ENCODE assay signal across 16 cellular contexts in genomic region chr10:4982764-4983226, GRCh38. TPM values are rescaled to one million over a fixed set of nuclear protein-coding genes. Genes with fewer than 3 reads are reported as not detected.
DNase-seq lines count a peak whose midpoint lies in the region; ATAC-seq, FAIRE-seq and TF ChIP-seq lines count a peak whose summit lies in the region.
"Had no signal": no experiment of that assay in that cellular context is flagged by ENCODE, and none has a peak within 500 bp of the region (broad histone marks: within the 10 kb centered on the region; RNA-seq: fewer than 3 reads in every experiment).

No MANE protein-coding gene starts in this region.

- H3K4me1 ChIP-seq in right cardiac atrium (ENCODE audit: control insufficient read depth, insufficient read depth, low read length): peaks cover 6% of the 10 kb centered on the region
- H3K4me1 ChIP-seq: foreskin keratinocyte had no signal

- peak; percentile 58 to 60 for ATAC-seq in right cardiac atrium
- no peak for ATAC-seq in HG02970 (IDR thresholded peaks at IDR 0.05; ENCODE audit: low FRiP score, unreplicated experiment)

- intact Hi-C loops in right cardiac atrium (cut with DNase I): loop anchor here in 2 of 4 donors (10.0 kb wide), 2 partner anchors 112 to 128 kb away; partner anchors contain the start of gene AKR1C3 (in 1 of the 2)

- no peaks in the 10 kb centered on the region for H3K36me3 ChIP-seq in bronchial epithelial cell (ENCODE audit: control insufficient read depth, insufficient read depth, low read length)

- H3K27ac ChIP-seq in right cardiac atrium (ENCODE audit: low read length): no peak overlapping the region
- H3K27ac ChIP-seq: foreskin keratinocyte had no signal

- H3K4me3 ChIP-seq in bronchial epithelial cell (ENCODE audit: low read depth, low read length) (no peak overlapping the region), right cardiac atrium (ENCODE audit: low read length) (no peak overlapping the region)

- TF ChIP-seq CTCF in bronchial epithelial cell (IDR thresholded peaks at IDR 0.05; ENCODE audit: insufficient read depth, low read length, severe bottlenecking): no peak

- DNase-seq in Caki2 (ENCODE audit: low read depth) (peak; percentile 98), bronchial epithelial cell (ENCODE audit: low read depth) (peak; percentile 36), right cardiac atrium (peak; percentile 27 to 48 (median 37)), renal cortical epithelial cell (ENCODE audit: low read depth) (peak; percentile 64), NCI-H1417 (lab: John Stamatoyannopoulos, UW) (no peak)
- no peak for DNase-seq in stimulated activated CD4-positive, alpha-beta T cell treated with anti-CD3 and anti-CD28 coated beads, Interleukin-1b, Interleukin-23, amount 100 ng/mL, for 48 hours
- DNase-seq in effector CD8-positive, alpha-beta T cell (lab: John Stamatoyannopoulos, UW): no peak
- DNase-seq: activated CD4-positive, alpha-beta T cell treated with anti-CD3 and anti-CD28 coated beads, Interleukin-2, amount 10 ng/mL, durations not matched to agents 24 days and 14 days; COR-L47; MV-4-11; NCI-H2171; NK-92 treated with Interleukin-12 subunit alpha and Interleukin-12 subunit beta, amount 100 ng/mL, for 24 hours had no signal

- no peaks in the 10 kb centered on the region for H3K27me3 ChIP-seq in bronchial epithelial cell (ENCODE audit: control insufficient read depth, insufficient read depth, low read length)
- no peaks in the 10 kb centered on the region for H3K27me3 ChIP-seq in right cardiac atrium (ENCODE audit: control insufficient read depth, insufficient read depth)
- H3K27me3 ChIP-seq: foreskin keratinocyte had no signal

- in situ Hi-C loops in Caki2 (cut with HindIII; ENCODE audit: low pct_unique_long_range_greater_than_20kb, low sequenced_read_pairs): no loop called here

- WGBS in right cardiac atrium: 92% methylated on average over 9 of the region's 9 CpGs

- no peak for FAIRE-seq in bronchial epithelial cell (lab: Jason Lieb, UNC)

- H3K9me3 ChIP-seq in right cardiac atrium (ENCODE audit: control insufficient read depth, low read length): no peaks in the 10 kb centered on the region

RNA-seq across cellular contexts. Expression of gene AKR1C1, which starts 19.6 kb away (rescaled TPM):
- total RNA-seq in Caki2 (2014; rRNA removed; shearing (Covaris generic); ENCODE audit: low replicate concordance): 6,987 and 7,564 TPM in 2 replicates
- 63.2 and 113 TPM in 2 replicates for total RNA-seq in bronchial epithelial cell
- total RNA-seq in right cardiac atrium: 100 to 1,000 TPM in 3 of 4 donors, 10 to 100 TPM in 1; 51.5 to 176 (median 159) TPM
- polyA plus RNA-seq in right cardiac atrium: 99.1 TPM
- 5.5 and 6.6 TPM in 2 replicates for total RNA-seq in renal cortical epithelial cell

RNA-seq across cellular contexts. Expression of gene AKR1C2, which starts 20.9 kb away (rescaled TPM):
- total RNA-seq in Caki2 (2014; rRNA removed; shearing (Covaris generic); ENCODE audit: low replicate concordance): 1,417 and 1,499 TPM in 2 replicates
- total RNA-seq in bronchial epithelial cell: 191 and 222 TPM in 2 replicates
- total RNA-seq in right cardiac atrium: 100 to 1,000 TPM in 2 of 4 donors, 10 to 100 TPM in 2; 22.7 to 261 (median 128) TPM
- 52.0 TPM for polyA plus RNA-seq in right cardiac atrium
- 1.9 and 6.5 TPM in 2 replicates for total RNA-seq in renal cortical epithelial cell
- total RNA-seq: activated CD4-positive, alpha-beta T cell treated with anti-CD3 and anti-CD28 coated beads, Interleukin-2, amount 10 ng/mL, durations not matched to agents 24 days and 14 days; activated T-helper 1 cell treated with anti-CD3 and anti-CD28 coated beads, Interleukin-12 subunit alpha, Interleukin-12 subunit beta, Interleukin-2, Interleukin-4 antibody, amounts not matched to agents 30 ng/mL and 10 ng/mL and 1 ng/mL, durations not matched to agents 14 hours and 24 hours and 36 hours; T-helper 2 cell treated with Interferon-gamma antibody and Interleukin-4, amounts not matched to agents 100 ng/mL and 5 ng/mL, for 36 hours had no signal

Comparison
In these comparisons a context has a peak if more than half of its experiments do, and no peak if none do; other contexts are left out.
1. DNase-seq: peak in Caki2 (single experiment), bronchial epithelial cell (single experiment), right cardiac atrium (3 of 3) and renal cortical epithelial cell (single experiment); none in stimulated activated CD4-positive, alpha-beta T cell treated with anti-CD3 and anti-CD28 coated beads, Interleukin-1b, Interleukin-23, amount 100 ng/mL, for 48 hours (single experiment), NCI-H1417 (0 of 3) and effector CD8-positive, alpha-beta T cell (single experiment).
2. RNA of gene AKR1C1, which starts 19.6 kb away (total RNA-seq): 6,987 to 7,564 TPM in Caki2; 51.5 to 176 TPM in right cardiac atrium, 63.2 to 113 TPM in bronchial epithelial cell and 5.5 to 6.6 TPM in renal cortical epithelial cell; every median in the first group is over 10 times any median in the second.